In genomic region chr1:191155178-191155577, GRCh38 we compare ENCODE assay signal across 23 cellular contexts.
DNase-seq lines count a peak whose midpoint lies in the region; FAIRE-seq and TF ChIP-seq lines count a peak whose summit lies in the region.
"Had no signal": no experiment of that assay in that cellular context is flagged by ENCODE, and none has a peak within 500 bp of the region (broad histone marks: within the 10 kb centered on the region; RNA-seq: fewer than 3 reads in every experiment).

No MANE protein-coding gene starts in this region.

- H3K27me3 Mint-ChIP-seq in neural progenitor cell (ENCODE audit: insufficient read depth, low read depth) (no peaks in the 10 kb centered on the region), glutamatergic neuron (ENCODE audit: unreplicated experiment) (no peaks in the 10 kb centered on the region), endothelial cell (ENCODE audit: unreplicated experiment) (no peaks in the 10 kb centered on the region)
- H3K27me3 Mint-ChIP-seq: CD4-positive, alpha-beta T cell had no signal

- no peaks in the 10 kb centered on the region; the same call in 1 of the 2 replicates for H3F3A ChIP-seq in SU-DHL-6 (ENCODE audit: insufficient read depth)
- H3F3A ChIP-seq in neural progenitor cell (ENCODE audit: low read depth), result no peaks in the 10 kb centered on the region

- H3K27ac ChIP-seq in SU-DHL-6 (ENCODE audit: low read depth, low read length), result no peak overlapping the region
- H3K27ac ChIP-seq in neural progenitor cell, result no peak overlapping the region
- H3K27ac ChIP-seq: 22Rv1, A549, C4-2B had no signal

- CTCF ChIA-PET in HEK293T (lab: Yijun Ruan, JAX), result no interaction called here

- POLR2A ChIA-PET in HEK293T (lab: Yijun Ruan, JAX), result no interaction called here

- H3K9me3 ChIP-seq in SU-DHL-6 (ENCODE audit: insufficient read depth, low read length) (no peaks in the 10 kb centered on the region), neural progenitor cell (ENCODE audit: low read depth) (no peaks in the 10 kb centered on the region)
- H3K9me3 ChIP-seq: Caco-2 had no signal

- H3K27ac Mint-ChIP-seq in neural progenitor cell (no peak overlapping the region), glutamatergic neuron (ENCODE audit: unreplicated experiment) (no peak overlapping the region), endothelial cell (ENCODE audit: unreplicated experiment) (no peak overlapping the region)
- H3K27ac Mint-ChIP-seq: CD4-positive, alpha-beta T cell; HFFc6 had no signal

- H3K36me3 ChIP-seq in SU-DHL-6 (ENCODE audit: low read length) (0 out of 2 replicates have a peak, but pooled peaks cover 5% of the 10 kb centered on the region), neural progenitor cell (no peaks in the 10 kb centered on the region)

- H3K9me3 Mint-ChIP-seq in neural progenitor cell, result peaks cover 5% of the 10 kb centered on the region
- peaks cover 2% of the 10 kb centered on the region for H3K9me3 Mint-ChIP-seq in glutamatergic neuron (ENCODE audit: unreplicated experiment)
- no peaks in the 10 kb centered on the region for H3K9me3 Mint-ChIP-seq in endothelial cell (ENCODE audit: unreplicated experiment)

- H3K36me3 Mint-ChIP-seq in neural progenitor cell (no peaks in the 10 kb centered on the region), glutamatergic neuron (ENCODE audit: unreplicated experiment) (no peaks in the 10 kb centered on the region), endothelial cell (ENCODE audit: low read depth, unreplicated experiment) (no peaks in the 10 kb centered on the region)

- H2AFZ ChIP-seq in SU-DHL-6 (ENCODE audit: low read depth, low read length, severe bottlenecking), result peak overlapping the region; percentile 72
- peak overlapping the region; percentile 50 for H2AFZ ChIP-seq in neural progenitor cell (replicated peaks)

- H3K9ac ChIP-seq in SU-DHL-6 (ENCODE audit: low read length) (no peak overlapping the region), neural progenitor cell (no peak overlapping the region)

- H3K4me3 Mint-ChIP-seq in neural progenitor cell (no peak overlapping the region), glutamatergic neuron (ENCODE audit: unreplicated experiment) (no peak overlapping the region), endothelial cell (ENCODE audit: unreplicated experiment) (no peak overlapping the region)
- H3K4me3 Mint-ChIP-seq: CD4-positive, alpha-beta T cell; H9; HFFc6 had no signal

- H3K4me3 ChIP-seq in SU-DHL-6 (ENCODE audit: insufficient read depth, low read length, poor library complexity, severe bottlenecking), result no peak overlapping the region
- no peak overlapping the region for H3K4me3 ChIP-seq in neural progenitor cell
- H3K4me3 ChIP-seq: A549 had no signal

- H3K4me1 Mint-ChIP-seq in neural progenitor cell (no peaks in the 10 kb centered on the region), glutamatergic neuron (ENCODE audit: low read depth, unreplicated experiment) (no peaks in the 10 kb centered on the region), endothelial cell (ENCODE audit: unreplicated experiment) (peaks cover 3% of the 10 kb centered on the region)

- peak; percentile 55 for FAIRE-seq in D721Med (lab: Jason Lieb, UNC)
- FAIRE-seq: A549, GM12892, GM18507, HTR-8/SVneo had no signal

- H4K20me1 ChIP-seq in SU-DHL-6 (ENCODE audit: low read depth, low read length) (no peaks in the 10 kb centered on the region), neural progenitor cell (ENCODE audit: low read depth) (no peaks in the 10 kb centered on the region)

- DNase-seq in D721Med (ENCODE audit: insufficient read length, low spot score), result no peak
- DNase-seq in HEK293T (ENCODE audit: extremely low spot score), result no peak
- DNase-seq in neural progenitor cell (ENCODE audit: low spot score), result no peak
- DNase-seq in T-helper 9 cell, result no peak
- DNase-seq in glutamatergic neuron, result no peak
- DNase-seq in endothelial cell (ENCODE audit: low spot score), result no peak
- DNase-seq: AML-193; Caco-2; CD4-positive, alpha-beta T cell; DMS153; DMS79; GDM1; GOT3; H9; HFFc6; IMR-90 had no signal

- TF ChIP-seq CTCF in D721Med (IDR thresholded peaks at IDR 0.05; ENCODE audit: insufficient read depth, missing control alignments) (no peak), SU-DHL-6 (IDR thresholded peaks at IDR 0.05; ENCODE audit: insufficient read depth, low read length, poor library complexity, severe bottlenecking) (no peak), neural progenitor cell (IDR thresholded peaks at IDR 0.05) (no peak), glutamatergic neuron (IDR thresholded peaks at IDR 0.05; ENCODE audit: partially characterized antibody, unreplicated experiment) (no peak), endothelial cell (IDR thresholded peaks at IDR 0.05; ENCODE audit: unreplicated experiment) (no peak)

- H3K79me2 ChIP-seq in SU-DHL-6 (ENCODE audit: insufficient read depth, low read length) (no peaks in the 10 kb centered on the region), neural progenitor cell (ENCODE audit: low read depth) (no peaks in the 10 kb centered on the region)

- H3K27me3 ChIP-seq in SU-DHL-6 (ENCODE audit: low read length), result no peaks in the 10 kb centered on the region
- H3K27me3 ChIP-seq in neural progenitor cell, result no peaks in the 10 kb centered on the region

- H3K4me2 ChIP-seq in SU-DHL-6 (ENCODE audit: low read depth, low read length, poor library complexity, severe bottlenecking) (no peak overlapping the region), neural progenitor cell (no peak overlapping the region)
- H3K4me2 ChIP-seq: A549 had no signal

- H3K9me2 ChIP-seq in SU-DHL-6 (replicated peaks; ENCODE audit: insufficient read depth, low read length), result no peaks in the 10 kb centered on the region

- H3K4me1 ChIP-seq in neural progenitor cell, result no peaks in the 10 kb centered on the region
- H3K4me1 ChIP-seq: A549, Caco-2 had no signal

TF ChIP-seq in HEK293T, 16 proteins besides CTCF, POLR2A, EP300 and RAD21:
- TF ChIP-seq PKNOX1 (IDR thresholded peaks at IDR 0.05) (peak; percentile 64), FOXK2 (IDR thresholded peaks at IDR 0.05) (no peak), LEF1 (IDR thresholded peaks at IDR 0.05; ENCODE audit: borderline replicate concordance) (no peak), SUZ12 (IDR thresholded peaks at IDR 0.05) (no peak), SP1 (IDR thresholded peaks at IDR 0.05) (no peak), CTBP1 (IDR thresholded peaks at IDR 0.05; ENCODE audit: borderline replicate concordance) (no peak), ARNT (IDR thresholded peaks at IDR 0.05) (no peak)
